ENCODE assay signal across 1 cellular context in the genomic region with DNA sequence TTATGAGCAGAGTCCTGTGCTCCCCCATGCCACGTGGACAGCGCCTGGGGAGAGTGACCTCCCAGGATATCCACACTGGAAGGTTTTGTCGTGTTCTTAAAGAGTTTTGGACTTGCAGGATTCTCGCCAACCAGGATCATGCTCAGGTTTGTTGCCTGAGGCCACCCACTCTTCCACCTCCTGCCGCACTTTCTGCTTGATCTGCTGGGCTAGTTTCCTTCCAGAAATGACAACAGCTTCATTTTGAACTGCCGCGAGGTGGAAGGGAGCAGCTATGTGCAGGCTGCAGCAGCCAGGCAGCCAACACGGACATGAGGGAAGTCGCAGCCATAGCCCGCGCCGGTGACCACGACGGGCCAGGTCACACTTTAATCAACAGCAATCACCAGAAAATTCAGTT.
TF ChIP-seq lines count a peak whose summit lies in the region.

No MANE protein-coding gene starts in this region.

TF ChIP-seq in HepG2, 621 proteins besides CTCF, POLR2A, EP300 and RAD21:
- TF ChIP-seq ZNF205 (CRISPR knock-in tag; IDR thresholded peaks at IDR 0.05) (no peak), MAFF (IDR thresholded peaks at IDR 0.05; ENCODE audit: low read depth, low read length) (no peak), HMGXB3 (CRISPR knock-in tag; IDR thresholded peaks at IDR 0.05; ENCODE audit: borderline replicate concordance) (no peak), GATAD2A (CRISPR knock-in tag; IDR thresholded peaks at IDR 0.05) (no peak), ZBTB46 (CRISPR knock-in tag; IDR thresholded peaks at IDR 0.05; ENCODE audit: borderline replicate concordance) (no peak), ZSCAN9 (CRISPR knock-in tag; IDR thresholded peaks at IDR 0.05; ENCODE audit: borderline replicate concordance) (no peak), TBL1XR1 (IDR thresholded peaks at IDR 0.05; ENCODE audit: borderline replicate concordance, low read length, partially characterized antibody) (no peak), TFE3 (CRISPR knock-in tag; IDR thresholded peaks at IDR 0.05) (no peak), ZNF225 (CRISPR knock-in tag; IDR thresholded peaks at IDR 0.05) (no peak), FIP1L1 (IDR thresholded peaks at IDR 0.05; ENCODE audit: borderline replicate concordance, insufficient read depth, low read depth, low read length) (no peak), RNF2 (conservative IDR thresholded peaks at IDR 0.05; ENCODE audit: low read depth) (no peak)
- TF ChIP-seq, protein P1, sequence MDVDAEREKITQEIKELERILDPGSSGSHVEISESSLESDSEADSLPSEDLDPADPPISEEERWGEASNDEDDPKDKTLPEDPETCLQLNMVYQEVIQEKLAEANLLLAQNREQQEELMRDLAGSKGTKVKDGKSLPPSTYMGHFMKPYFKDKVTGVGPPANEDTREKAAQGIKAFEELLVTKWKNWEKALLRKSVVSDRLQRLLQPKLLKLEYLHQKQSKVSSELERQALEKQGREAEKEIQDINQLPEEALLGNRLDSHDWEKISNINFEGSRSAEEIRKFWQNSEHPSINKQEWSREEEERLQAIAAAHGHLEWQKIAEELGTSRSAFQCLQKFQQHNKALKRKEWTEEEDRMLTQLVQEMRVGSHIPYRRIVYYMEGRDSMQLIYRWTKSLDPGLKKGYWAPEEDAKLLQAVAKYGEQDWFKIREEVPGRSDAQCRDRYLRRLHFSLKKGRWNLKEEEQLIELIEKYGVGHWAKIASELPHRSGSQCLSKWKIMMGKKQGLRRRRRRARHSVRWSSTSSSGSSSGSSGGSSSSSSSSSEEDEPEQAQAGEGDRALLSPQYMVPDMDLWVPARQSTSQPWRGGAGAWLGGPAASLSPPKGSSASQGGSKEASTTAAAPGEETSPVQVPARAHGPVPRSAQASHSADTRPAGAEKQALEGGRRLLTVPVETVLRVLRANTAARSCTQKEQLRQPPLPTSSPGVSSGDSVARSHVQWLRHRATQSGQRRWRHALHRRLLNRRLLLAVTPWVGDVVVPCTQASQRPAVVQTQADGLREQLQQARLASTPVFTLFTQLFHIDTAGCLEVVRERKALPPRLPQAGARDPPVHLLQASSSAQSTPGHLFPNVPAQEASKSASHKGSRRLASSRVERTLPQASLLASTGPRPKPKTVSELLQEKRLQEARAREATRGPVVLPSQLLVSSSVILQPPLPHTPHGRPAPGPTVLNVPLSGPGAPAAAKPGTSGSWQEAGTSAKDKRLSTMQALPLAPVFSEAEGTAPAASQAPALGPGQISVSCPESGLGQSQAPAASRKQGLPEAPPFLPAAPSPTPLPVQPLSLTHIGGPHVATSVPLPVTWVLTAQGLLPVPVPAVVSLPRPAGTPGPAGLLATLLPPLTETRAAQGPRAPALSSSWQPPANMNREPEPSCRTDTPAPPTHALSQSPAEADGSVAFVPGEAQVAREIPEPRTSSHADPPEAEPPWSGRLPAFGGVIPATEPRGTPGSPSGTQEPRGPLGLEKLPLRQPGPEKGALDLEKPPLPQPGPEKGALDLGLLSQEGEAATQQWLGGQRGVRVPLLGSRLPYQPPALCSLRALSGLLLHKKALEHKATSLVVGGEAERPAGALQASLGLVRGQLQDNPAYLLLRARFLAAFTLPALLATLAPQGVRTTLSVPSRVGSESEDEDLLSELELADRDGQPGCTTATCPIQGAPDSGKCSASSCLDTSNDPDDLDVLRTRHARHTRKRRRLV (CRISPR knock-in tag; IDR thresholded peaks at IDR 0.05), result no peak
TF ChIP-seq in HepG2: peak in this region for 0.
